ENCODE assay signal across 8 cellular contexts in genomic region chr11:121291896-121292502, GRCh38. TPM values are rescaled to one million over a fixed set of nuclear protein-coding genes. Genes with fewer than 3 reads are reported as not detected.
DNase-seq lines count a peak whose midpoint lies in the region; ATAC-seq and TF ChIP-seq lines count a peak whose summit lies in the region.

No MANE protein-coding gene starts in this region.

- peak overlapping the region; percentile 75 to 91 (median 84) for H3K4me3 ChIP-seq in BLaER1 treated with 17β-estradiol and CSF1 and Interleukin-3, amounts not matched to agents 10 nM and 100 nM
- H3K4me3 ChIP-seq in OCI-LY1 (ENCODE audit: low read depth, low read length, poor library complexity, severe bottlenecking) (peak overlapping the region; percentile 87), mesendoderm (ENCODE audit: low read length) (peak overlapping the region; percentile 44), uterus (peak overlapping the region; percentile 87 to 92)

- peak overlapping the region; percentile 82 for H3K56ac ChIP-seq in mesendoderm (ENCODE audit: low read length)

- no peaks in the 10 kb centered on the region for H3K27me3 Mint-ChIP-seq in dendritic cell treated with granulocyte-macrophage colony-stimulating factor and Interleukin-4, amounts not matched to agents 40 ng/mL and 50 ng/mL, for 4 days

- WGBS in mesendoderm (ENCODE audit: extremely low coverage, insufficient coverage, low lambda C conversion rate), result no CpG with 5 or more reads among the region's 19 CpGs

- H3K4me3 Mint-ChIP-seq in dendritic cell treated with granulocyte-macrophage colony-stimulating factor and Interleukin-4, amounts not matched to agents 40 ng/mL and 50 ng/mL, for 4 days, result peak overlapping the region; percentile 90

- intact Hi-C loops in dendritic cell treated with granulocyte-macrophage colony-stimulating factor and Interleukin-4, amounts not matched to agents 40 ng/mL and 50 ng/mL, for 4 days (cut with micrococcal nuclease), result no loop called here
- intact Hi-C loops in uterus (cut with DNase I; ENCODE audit: low total_unique reads), result no loop called here

- H2AK5ac ChIP-seq in mesendoderm (ENCODE audit: low read length), result no peak overlapping the region

- H3K9ac ChIP-seq in BLaER1 treated with 17β-estradiol and CSF1 and Interleukin-3, amounts not matched to agents 10 nM and 100 nM, result peak overlapping the region; percentile 83 to 90 (median 86)
- peak overlapping the region; percentile 75 for H3K9ac ChIP-seq in OCI-LY1 (ENCODE audit: low read length)
- H3K9ac ChIP-seq in mesendoderm (ENCODE audit: low read length), result peak overlapping the region; percentile 61

- no peaks in the 10 kb centered on the region for H3F3A ChIP-seq in OCI-LY1 (ENCODE audit: insufficient read depth, low read length)

- no peaks in the 10 kb centered on the region for H3K27me3 ChIP-seq in BLaER1 treated with 17β-estradiol and CSF1 and Interleukin-3, amounts not matched to agents 10 nM and 100 nM
- H3K27me3 ChIP-seq in OCI-LY1 (ENCODE audit: insufficient read depth, low read length) (no peaks in the 10 kb centered on the region), mesendoderm (ENCODE audit: insufficient read depth, low read length, poor library complexity) (no peaks in the 10 kb centered on the region), uterus (no peaks in the 10 kb centered on the region)

- peak overlapping the region; percentile 47 to 85 (median 79); a peak in 21 of 22 replicates for H3K27ac ChIP-seq in BLaER1 treated with 17β-estradiol and CSF1 and Interleukin-3, amounts not matched to agents 10 nM and 100 nM
- H3K27ac ChIP-seq in OCI-LY1 (ENCODE audit: low read depth, low read length, poor library complexity, severe bottlenecking) (peak overlapping the region; percentile 83), mesendoderm (ENCODE audit: low read depth, low read length) (peak overlapping the region; percentile 32), uterus (peak overlapping the region; percentile 87 to 94)

- H3K9me2 ChIP-seq in OCI-LY1 (ENCODE audit: low read depth, low read length), result no peaks in the 10 kb centered on the region

- peak overlapping the region; percentile 72 to 95 (median 91) for H3K4me2 ChIP-seq in BLaER1 treated with 17β-estradiol and CSF1 and Interleukin-3, amounts not matched to agents 10 nM and 100 nM
- H3K4me2 ChIP-seq in OCI-LY1 (ENCODE audit: low read length) (peak overlapping the region; percentile 85), mesendoderm (ENCODE audit: low read length) (peak overlapping the region; percentile 86)

- no peak overlapping the region for H4K8ac ChIP-seq in mesendoderm (ENCODE audit: low read depth, low read length)

- H4K5ac ChIP-seq in mesendoderm (ENCODE audit: low read length), result no peak overlapping the region

- no peaks in the 10 kb centered on the region for H3K9me3 Mint-ChIP-seq in dendritic cell treated with granulocyte-macrophage colony-stimulating factor and Interleukin-4, amounts not matched to agents 40 ng/mL and 50 ng/mL, for 4 days

- H3K23ac ChIP-seq in mesendoderm (ENCODE audit: low read length), result peak overlapping the region; percentile 11

- H3K9me3 ChIP-seq in BLaER1 treated with 17β-estradiol and CSF1 and Interleukin-3, amounts not matched to agents 10 nM and 100 nM (replicated peaks in 1 of 11), result no peaks in the 10 kb centered on the region; a peak in 1 of 22 replicates
- H3K9me3 ChIP-seq in OCI-LY1 (ENCODE audit: low read length), result no peaks in the 10 kb centered on the region
- no peaks in the 10 kb centered on the region for H3K9me3 ChIP-seq in uterus

- H3K27ac Mint-ChIP-seq in dendritic cell treated with granulocyte-macrophage colony-stimulating factor and Interleukin-4, amounts not matched to agents 40 ng/mL and 50 ng/mL, for 4 days, result peak overlapping the region; percentile 89

- H3K36me3 Mint-ChIP-seq in dendritic cell treated with granulocyte-macrophage colony-stimulating factor and Interleukin-4, amounts not matched to agents 40 ng/mL and 50 ng/mL, for 4 days (ENCODE audit: low read depth), result peaks cover 33% of the 10 kb centered on the region

- TF ChIP-seq CTCF in OCI-LY1 (IDR thresholded peaks at IDR 0.05; ENCODE audit: low read length) (no peak), uterus (IDR thresholded peaks at IDR 0.05) (no peak)

- H2BK15ac ChIP-seq in mesendoderm (replicated peaks; ENCODE audit: low read depth), result no peak overlapping the region

- no peak overlapping the region for H3K4ac ChIP-seq in mesendoderm (ENCODE audit: low read depth, low read length)

- TF ChIP-seq POLR2A in uterus (IDR thresholded peaks at IDR 0.05), result no peak

- peaks cover 0 to 14% (median 8%) of the 10 kb centered on the region in 11 experiments; a peak in 11 of 22 replicates for H3K36me3 ChIP-seq in BLaER1 treated with 17β-estradiol and CSF1 and Interleukin-3, amounts not matched to agents 10 nM and 100 nM
- H3K36me3 ChIP-seq in OCI-LY1 (ENCODE audit: insufficient read depth, low read length), result peaks cover 14% of the 10 kb centered on the region
- no peaks in the 10 kb centered on the region for H3K36me3 ChIP-seq in mesendoderm (ENCODE audit: control insufficient read depth, insufficient read depth, low read length)
- H3K36me3 ChIP-seq in uterus, result no peaks in the 10 kb centered on the region

- peak overlapping the region; percentile 90 for H3K18ac ChIP-seq in mesendoderm (ENCODE audit: low read length)

- peaks cover 4% of the 10 kb centered on the region for H3K79me1 ChIP-seq in mesendoderm (ENCODE audit: low read length)

- H2BK5ac ChIP-seq in mesendoderm (ENCODE audit: low read length), result peak overlapping the region; percentile 17

- no peak overlapping the region for H2BK120ac ChIP-seq in mesendoderm (ENCODE audit: low read depth, low read length)

- H2AFZ ChIP-seq in OCI-LY1 (ENCODE audit: low read length), result peak overlapping the region; percentile 68; the same call in 1 of the 2 replicates

- peak; percentile 42 for DNase-seq in mesendoderm
- DNase-seq in uterus, result no peak
- no peak for DNase-seq in NCI-H446 (lab: John Stamatoyannopoulos, UW)

- H3K79me2 ChIP-seq in OCI-LY1 (ENCODE audit: insufficient read depth, low read length) (peaks cover 40% of the 10 kb centered on the region), mesendoderm (ENCODE audit: control insufficient read depth, insufficient read depth, low read length) (peaks cover 37% of the 10 kb centered on the region)

- ATAC-seq in GM19025 (IDR thresholded peaks at IDR 0.05; ENCODE audit: low read depth, unreplicated experiment), result peak; percentile 23
- ATAC-seq in HG03139 (IDR thresholded peaks at IDR 0.05; ENCODE audit: unreplicated experiment), result peak; percentile 19

- H3K4me1 Mint-ChIP-seq in dendritic cell treated with granulocyte-macrophage colony-stimulating factor and Interleukin-4, amounts not matched to agents 40 ng/mL and 50 ng/mL, for 4 days (ENCODE audit: low read depth), result peaks cover 29% of the 10 kb centered on the region

- peaks cover 10 to 30% (median 18%) of the 10 kb centered on the region in 10 experiments; a peak in 19 of 20 replicates for H3K4me1 ChIP-seq in BLaER1 treated with 17β-estradiol and CSF1 and Interleukin-3, amounts not matched to agents 10 nM and 100 nM
- H3K4me1 ChIP-seq in OCI-LY1 (ENCODE audit: insufficient read depth, low read length, severe bottlenecking), result peaks cover 33% of the 10 kb centered on the region
- peaks cover 8% of the 10 kb centered on the region for H3K4me1 ChIP-seq in mesendoderm (ENCODE audit: control insufficient read depth, low read depth, low read length)
- peaks cover 6 to 8% of the 10 kb centered on the region in 2 donors for H3K4me1 ChIP-seq in uterus

- H4K20me1 ChIP-seq in BLaER1 treated with 17β-estradiol and CSF1 and Interleukin-3, amounts not matched to agents 10 nM and 100 nM, result peaks cover 0 to 36% (median 13%) of the 10 kb centered on the region in 11 experiments; a peak in 11 of 22 replicates
- no peaks in the 10 kb centered on the region for H4K20me1 ChIP-seq in OCI-LY1 (ENCODE audit: insufficient read depth, low read length)

RNA-seq across cellular contexts. Expression of gene SC5D, which starts 0.6 kb away (rescaled TPM):
- 110 TPM for polyA plus RNA-seq in mesendoderm (2013, experiment 1 of 2)
- polyA plus RNA-seq in mesendoderm (2013, experiment 2 of 2), result 110 TPM
- 10 to 100 TPM in 3 of 4 donors, 1 to 10 TPM in 1; 7.7 to 56.0 (median 23.1) TPM for total RNA-seq in uterus

Comparison
In these comparisons a context has a peak if more than half of its experiments do, and no peak if none do; other contexts are left out.
1. H3K27ac ChIP-seq: peak in every context shown above with its lines; median percentile 90 in uterus; 83 in OCI-LY1; 79 in BLaER1 treated with 17β-estradiol and CSF1 and Interleukin-3, amounts not matched to agents 10 nM and 100 nM; 32 in mesendoderm.